In genomic region chr2:180001726-180002125, GRCh38 we compare ENCODE assay signal across 1 cellular context.
TF ChIP-seq lines count a peak whose summit lies in the region.

No MANE protein-coding gene starts in this region.

TF ChIP-seq in HepG2, 621 proteins besides CTCF, POLR2A, EP300 and RAD21:
- TF ChIP-seq SRY (CRISPR knock-in tag; IDR thresholded peaks at IDR 0.05) (no peak), TEAD3 (CRISPR knock-in tag; optimal IDR thresholded peaks at IDR 0.05; ENCODE audit: borderline replicate concordance) (peak; percentile 29)
